Comparison of ENCODE assay signal across 14 cellular contexts in genomic region chr6:150848400-150848799, GRCh38. TPM values are rescaled to one million over a fixed set of nuclear protein-coding genes. Genes with fewer than 3 reads are reported as not detected.
DNase-seq lines count a peak whose midpoint lies in the region; ATAC-seq and TF ChIP-seq lines count a peak whose summit lies in the region.
"Had no signal": no experiment of that assay in that cellular context is flagged by ENCODE, and none has a peak within 500 bp of the region (broad histone marks: within the 10 kb centered on the region; RNA-seq: fewer than 3 reads in every experiment).

No MANE protein-coding gene starts in this region.

- intact Hi-C loops in Caco-2 (cut with micrococcal nuclease; ENCODE audit: unreplicated experiment) = no loop called here

- H3K27ac Mint-ChIP-seq in Caco-2 (ENCODE audit: unreplicated experiment) (peak overlapping the region; percentile 6), neural progenitor cell (no peak overlapping the region)
- H3K27ac Mint-ChIP-seq: CD8-positive, alpha-beta memory T cell; HFFc6 had no signal

- TF ChIP-seq CTCF in Caco-2 (IDR thresholded peaks at IDR 0.05; ENCODE audit: insufficient read depth in 1 of 2, low read depth in 1 of 2, low read length in 1 of 2, severe bottlenecking in 1 of 2, unreplicated experiment in 1 of 2) (no peak), foreskin keratinocyte (conservative IDR thresholded peaks at IDR 0.05) (peak; percentile 14), neural progenitor cell (IDR thresholded peaks at IDR 0.05) (no peak)

- H3K9me3 ChIP-seq in Caco-2 (no peaks in the 10 kb centered on the region; the same call in 1 of the 2 replicates), SK-N-MC (ENCODE audit: low read depth, low read length) (no peaks in the 10 kb centered on the region), neural progenitor cell (ENCODE audit: low read depth) (no peaks in the 10 kb centered on the region)
- H3K9me3 ChIP-seq: A549, BE2C had no signal

- no peaks in the 10 kb centered on the region for H3K79me2 ChIP-seq in neural progenitor cell (ENCODE audit: low read depth)

- no peaks in the 10 kb centered on the region for H3K36me3 ChIP-seq in Caco-2 (ENCODE audit: control insufficient read depth, insufficient read depth, low read length)
- H3K36me3 ChIP-seq in SK-N-MC (ENCODE audit: insufficient read depth, low read length) = no peaks in the 10 kb centered on the region
- no peaks in the 10 kb centered on the region for H3K36me3 ChIP-seq in neural progenitor cell
- H3K36me3 ChIP-seq: BE2C had no signal

- no peak overlapping the region for H3K4me3 ChIP-seq in Caco-2 (ENCODE audit: low read depth, low read length)
- H3K4me3 ChIP-seq in SK-N-MC = no peak overlapping the region
- no peak overlapping the region for H3K4me3 ChIP-seq in neural progenitor cell
- H3K4me3 ChIP-seq: A549 had no signal

- H3K4me2 ChIP-seq in neural progenitor cell = peak overlapping the region; percentile 24
- H3K4me2 ChIP-seq: A549 had no signal

- H3K4me1 ChIP-seq in Caco-2 (peaks cover 16% of the 10 kb centered on the region), foreskin keratinocyte (no peaks in the 10 kb centered on the region), neural progenitor cell (peaks cover 7% of the 10 kb centered on the region)
- H3K4me1 ChIP-seq: A549, BE2C had no signal

- H3K27me3 ChIP-seq in Caco-2 (replicated peaks; ENCODE audit: control insufficient read depth, insufficient read depth, low read length) (no peaks in the 10 kb centered on the region), foreskin keratinocyte (no peaks in the 10 kb centered on the region), neural progenitor cell (no peaks in the 10 kb centered on the region)

- H3K4me3 Mint-ChIP-seq in Caco-2 (ENCODE audit: unreplicated experiment) = peak overlapping the region; percentile 31
- H3K4me3 Mint-ChIP-seq in neural progenitor cell = no peak overlapping the region
- H3K4me3 Mint-ChIP-seq: CD8-positive, alpha-beta memory T cell; HFFc6 had no signal

- H4K20me1 ChIP-seq in neural progenitor cell (ENCODE audit: low read depth) = no peaks in the 10 kb centered on the region

- H3F3A ChIP-seq in neural progenitor cell (ENCODE audit: low read depth) = peaks cover 9% of the 10 kb centered on the region

- peaks cover 5% of the 10 kb centered on the region for H3K36me3 Mint-ChIP-seq in Caco-2 (ENCODE audit: insufficient read depth, unreplicated experiment)
- H3K36me3 Mint-ChIP-seq in neural progenitor cell = peaks cover 29% of the 10 kb centered on the region
- H3K36me3 Mint-ChIP-seq: CD8-positive, alpha-beta memory T cell had no signal

- TF ChIP-seq POLR2A in GM18505 (IDR thresholded peaks at IDR 0.05; ENCODE audit: borderline replicate concordance, extremely low read depth, insufficient read depth, insufficient read length) = no peak

- CTCF ChIA-PET in Caco-2 (lab: Charles Lee) = interaction anchor here (0.6 to 0.8 kb wide), 6 partner anchors 15 to 64 kb away, joined by 3 to 5 read pairs (median 3); no protein-coding TSS in a partner anchor

- DNase-seq in Caco-2 (peak; percentile 45 to 52), SK-N-MC (ENCODE audit: low read depth, low spot score) (no peak), foreskin keratinocyte (no peak), neural progenitor cell (ENCODE audit: low spot score) (peak; percentile 33)
- DNase-seq in activated naive CD4-positive, alpha-beta T cell treated with Interleukin-2 at 50 U/mL for 16 hours = no peak
- DNase-seq: BE2C; CD8-positive, alpha-beta memory T cell; HCEC 1CT; HFFc6; Karpas-422 had no signal

- H3K9ac ChIP-seq in SK-N-MC (ENCODE audit: insufficient read length) (peak overlapping the region; percentile 41), neural progenitor cell (no peak overlapping the region)

- H2AFZ ChIP-seq in neural progenitor cell (replicated peaks) = no peak overlapping the region

- H3K27me3 Mint-ChIP-seq in Caco-2 (ENCODE audit: insufficient read depth, unreplicated experiment) (no peaks in the 10 kb centered on the region), neural progenitor cell (ENCODE audit: insufficient read depth, low read depth) (no peaks in the 10 kb centered on the region)

- no TSS peak for BruUV-seq in Caco-2 (replicated peaks; lab: Mats Ljungman, UMichigan)

- 0 out of 2 replicates have a peak overlapping the region, but pooled peaks have one; percentile 54 for H3K27ac ChIP-seq in SK-N-MC
- H3K27ac ChIP-seq in foreskin keratinocyte = no peak overlapping the region
- no peak overlapping the region for H3K27ac ChIP-seq in neural progenitor cell
- H3K27ac ChIP-seq: A549 had no signal

- H3K9me3 Mint-ChIP-seq in Caco-2 (ENCODE audit: unreplicated experiment) (no peaks in the 10 kb centered on the region), neural progenitor cell (no peaks in the 10 kb centered on the region)
- H3K9me3 Mint-ChIP-seq: CD8-positive, alpha-beta memory T cell; HFFc6 had no signal

- H3K4me1 Mint-ChIP-seq in Caco-2 (ENCODE audit: low read depth, unreplicated experiment) (peaks cover 20% of the 10 kb centered on the region), neural progenitor cell (peaks cover 2% of the 10 kb centered on the region)
- H3K4me1 Mint-ChIP-seq: CD8-positive, alpha-beta memory T cell had no signal

- ATAC-seq in foreskin keratinocyte = no peak
- ATAC-seq in GM18505 (IDR thresholded peaks at IDR 0.05; ENCODE audit: unreplicated experiment) = no peak
- no peak for ATAC-seq in GM19463 (IDR thresholded peaks at IDR 0.05; ENCODE audit: unreplicated experiment)
- ATAC-seq in GM18907 (IDR thresholded peaks at IDR 0.05; ENCODE audit: unreplicated experiment) = no peak
- ATAC-seq: A549 had no signal

- POLR2A ChIA-PET in Caco-2 (lab: Charles Lee) = interaction anchor here (0.6 to 0.7 kb wide), 2 partner anchors 10 to 18 kb away, joined by 3 to 7 read pairs; no protein-coding TSS in a partner anchor

RNA-seq across cellular contexts. Expression of gene MTHFD1L, which starts 17.1 kb away (rescaled TPM):
- total RNA-seq in Caco-2 (2022) (101 and 102 TPM in 2 replicates), foreskin keratinocyte (44.5 and 45.7 TPM in 2 replicates), neural progenitor cell (ENCODE audit: low replicate concordance) (26.3 and 32.5 TPM in 2 replicates)
- polyA plus RNA-seq in foreskin keratinocyte = 33.8 and 36.4 TPM in 2 replicates

Comparison
In these comparisons a context has a peak if more than half of its experiments do, and no peak if none do; other contexts are left out.
1. DNase-seq: peak in Caco-2 (2 of 2) and neural progenitor cell (single experiment); none in SK-N-MC (single experiment), foreskin keratinocyte (0 of 2) and activated naive CD4-positive, alpha-beta T cell treated with Interleukin-2 at 50 U/mL for 16 hours (single experiment).